8 cellular contexts compared by ENCODE assay signal in genomic region chr22:46035380-46035741, GRCh38. TPM values are rescaled to one million over a fixed set of nuclear protein-coding genes. Genes with fewer than 3 reads are reported as not detected.
A peak's percentile ranks its signal among the peaks of the same experiment; 100 is the strongest.
DNase-seq lines count a peak whose midpoint lies in the region; ATAC-seq, FAIRE-seq and TF ChIP-seq lines count a peak whose summit lies in the region.

No MANE protein-coding gene starts in this region.

- peaks cover 15% of the 10 kb centered on the region for H3K79me2 ChIP-seq in SK-N-SH (ENCODE audit: insufficient read depth)

- H3K27ac ChIP-seq in SK-N-SH (ENCODE audit: low read depth in 2 of 2, low read length in 1 of 2) (peak overlapping the region; percentile 79 to 86), iPS-20b (ENCODE audit: low read length) (no peak overlapping the region), stomach (peak overlapping the region in 4 of 5 donors; percentile 97 to 98 (median 98))

- intact Hi-C loops in stomach (cut with DNase I; ENCODE audit: low total_unique reads), result no loop called here

- H3K4me2 ChIP-seq in SK-N-SH, result peak overlapping the region; percentile 66

- H3K9ac ChIP-seq in SK-N-SH, result peak overlapping the region; percentile 86
- peak overlapping the region; percentile 86; the same call in 1 of the 2 replicates for H3K9ac ChIP-seq in iPS-20b (ENCODE audit: low read depth, low read length)

- POLR2A ChIA-PET in SK-N-SH (lab: Yijun Ruan, JAX), result interaction anchor here (0.7 to 3.6 kb wide), 8 partner anchors 17 to 53 kb away, joined by 3 to 35 read pairs (median 6); no protein-coding TSS in a partner anchor

- H3K9me3 ChIP-seq in SK-N-SH, result no peaks in the 10 kb centered on the region
- no peaks in the 10 kb centered on the region for H3K9me3 ChIP-seq in iPS-20b (ENCODE audit: insufficient read depth, low read depth, low read length)
- no peaks in the 10 kb centered on the region for H3K9me3 ChIP-seq in stomach

- peaks cover 26% of the 10 kb centered on the region for H3F3A ChIP-seq in SK-N-SH (replicated peaks; ENCODE audit: insufficient read depth)

- H3K9me3 Mint-ChIP-seq in activated naive CD8-positive, alpha-beta T cell treated with anti-CD3 and anti-CD28 coated beads for 36 hours, result no peaks in the 10 kb centered on the region

- CTCF ChIA-PET in SK-N-SH (lab: Yijun Ruan, JAX), result interaction anchor here (1.1 to 5.0 kb wide), 9 partner anchors 12 to 82 kb away, joined by 3 to 73 read pairs (median 8); no protein-coding TSS in a partner anchor

- ATAC-seq in SK-N-SH treated with all-trans-retinoic acid at 6 μM for 48 hours, result no peak

- H3K36me3 Mint-ChIP-seq in activated naive CD8-positive, alpha-beta T cell treated with anti-CD3 and anti-CD28 coated beads for 36 hours, result no peaks in the 10 kb centered on the region

- no peaks in the 10 kb centered on the region for H3K36me3 ChIP-seq in SK-N-SH (replicated peaks in 1 of 2; ENCODE audit: control insufficient read depth in 1 of 2, insufficient read depth in 2 of 2, low read length in 1 of 2)
- no peaks in the 10 kb centered on the region for H3K36me3 ChIP-seq in iPS-20b (ENCODE audit: insufficient read depth, low read depth, low read length)
- H3K36me3 ChIP-seq in stomach, result no peaks in the 10 kb centered on the region

- no peaks in the 10 kb centered on the region for H3K27me3 Mint-ChIP-seq in activated naive CD8-positive, alpha-beta T cell treated with anti-CD3 and anti-CD28 coated beads for 36 hours

- peak overlapping the region; percentile 69 for H3K27ac Mint-ChIP-seq in activated naive CD8-positive, alpha-beta T cell treated with anti-CD3 and anti-CD28 coated beads for 36 hours

- peaks cover 14% of the 10 kb centered on the region for H3K4me1 Mint-ChIP-seq in activated naive CD8-positive, alpha-beta T cell treated with anti-CD3 and anti-CD28 coated beads for 36 hours

- H4K20me1 ChIP-seq in SK-N-SH (ENCODE audit: insufficient read depth), result no peaks in the 10 kb centered on the region

- H3K4me3 ChIP-seq in SK-N-SH (ENCODE audit: low read depth in 2 of 2, low read length in 1 of 2) (peak overlapping the region; percentile 58 to 62), iPS-20b (ENCODE audit: low read length) (peak overlapping the region; percentile 80), stomach (peak overlapping the region; percentile 27 to 45 (median 34))

- TF ChIP-seq POLR2A in stomach (IDR thresholded peaks at IDR 0.05), result no peak

- FAIRE-seq in HTR-8/SVneo (lab: Jason Lieb, UNC), result no peak

- 2% methylated on average over 14 of the region's 16 CpGs for WGBS in SK-N-SH (ENCODE audit: low lambda C conversion rate)
- 1 to 4% (median 1%) methylated on average over 14 to 16 of the region's 16 CpGs for WGBS in stomach, 5 donors

- H3K4me1 ChIP-seq in SK-N-SH (ENCODE audit: control insufficient read depth in 1 of 2, insufficient read depth in 2 of 2, low read depth in 1 of 2, low read length in 1 of 2), result peaks cover 0 to 29% of the 10 kb centered on the region in 2 experiments; a peak in 3 of 4 replicates
- peaks cover 11% of the 10 kb centered on the region; the same call in 1 of the 2 replicates for H3K4me1 ChIP-seq in iPS-20b (ENCODE audit: insufficient read depth, low read length)
- peaks cover 13 to 30% (median 21%) of the 10 kb centered on the region in 4 donors for H3K4me1 ChIP-seq in stomach

- TF ChIP-seq EP300 in SK-N-SH (IDR thresholded peaks at IDR 0.05; ENCODE audit: borderline replicate concordance in 1 of 2, low read depth in 1 of 2, low read length in 1 of 2) (no peak), stomach (IDR thresholded peaks at IDR 0.05) (no peak)

- peak overlapping the region; percentile 78 for H3K4me3 Mint-ChIP-seq in activated naive CD8-positive, alpha-beta T cell treated with anti-CD3 and anti-CD28 coated beads for 36 hours

- no peaks in the 10 kb centered on the region for H3K9me2 ChIP-seq in SK-N-SH

- H3K27me3 ChIP-seq in SK-N-SH (ENCODE audit: insufficient read depth) (no peaks in the 10 kb centered on the region), iPS-20b (ENCODE audit: insufficient read depth, low read length) (no peaks in the 10 kb centered on the region), stomach (no peaks in the 10 kb centered on the region)

- DNase-seq in SK-N-SH (no peak), stomach (no peak), HTR-8/SVneo (ENCODE audit: insufficient read length, low spot score) (no peak), pons (ENCODE audit: low spot score) (no peak), NCI-H226 (no peak)
- no peak for DNase-seq in activated naive CD8-positive, alpha-beta T cell treated with anti-CD3 and anti-CD28 coated beads for 36 hours

- H2AFZ ChIP-seq in SK-N-SH (ENCODE audit: low read depth), result peak overlapping the region; percentile 85

- no peak for TF ChIP-seq CTCF in SK-N-SH (IDR thresholded peaks at IDR 0.05)
- no peak for TF ChIP-seq CTCF in stomach (IDR thresholded peaks at IDR 0.05)

- no peak for TF ChIP-seq RAD21 in SK-N-SH (IDR thresholded peaks at IDR 0.05; ENCODE audit: low read length)

TF ChIP-seq in SK-N-SH, 30 proteins besides CTCF, POLR2A, EP300 and RAD21:
- no peak for TF ChIP-seq TCF12 (IDR thresholded peaks at IDR 0.05)
- no peak for TF ChIP-seq CHD2 (IDR thresholded peaks at IDR 0.05; ENCODE audit: low read length, partially characterized antibody)
- TF ChIP-seq ELF1 (IDR thresholded peaks at IDR 0.05), result no peak
- TF ChIP-seq POLR2AphosphoS5 (IDR thresholded peaks at IDR 0.05; ENCODE audit: low read depth, low read length), result peak; percentile 69; the same call in 1 of the 2 replicates
- no peak for TF ChIP-seq EZH2phosphoT487 (IDR thresholded peaks at IDR 0.05; ENCODE audit: borderline replicate concordance, low read depth)
- no peak for TF ChIP-seq FOXM1 (IDR thresholded peaks at IDR 0.05; ENCODE audit: low read depth)
- no peak for TF ChIP-seq MEF2A (IDR thresholded peaks at IDR 0.05; ENCODE audit: borderline replicate concordance, low read depth)

TF ChIP-seq in SK-N-SH treated with all-trans-retinoic acid at 6 μM for 48 hours, 23 proteins besides CTCF, POLR2A, EP300 and RAD21 (continues in another document):
- TF ChIP-seq RARB (CRISPR knock-in tag; IDR thresholded peaks at IDR 0.05) (no peak), CSDC2 (CRISPR knock-in tag; IDR thresholded peaks at IDR 0.05) (no peak), BACH2 (CRISPR knock-in tag; IDR thresholded peaks at IDR 0.05; ENCODE audit: borderline replicate concordance) (no peak), CREB5 (CRISPR knock-in tag; IDR thresholded peaks at IDR 0.05; ENCODE audit: low read depth) (no peak), TOX (CRISPR knock-in tag; IDR thresholded peaks at IDR 0.05; ENCODE audit: borderline replicate concordance) (no peak), SNAI2 (CRISPR knock-in tag; IDR thresholded peaks at IDR 0.05) (no peak), ISL1 (CRISPR knock-in tag; IDR thresholded peaks at IDR 0.05) (no peak), ZC3H10 (CRISPR knock-in tag; IDR thresholded peaks at IDR 0.05) (no peak), TCF4 (CRISPR knock-in tag; IDR thresholded peaks at IDR 0.05; ENCODE audit: borderline replicate concordance) (no peak), PPARA (CRISPR knock-in tag; IDR thresholded peaks at IDR 0.05; ENCODE audit: borderline replicate concordance) (no peak), ARNTL (CRISPR knock-in tag; IDR thresholded peaks at IDR 0.05; ENCODE audit: borderline replicate concordance, low read depth) (no peak), ZFP30 (CRISPR knock-in tag; IDR thresholded peaks at IDR 0.05) (no peak), GLIS3 (CRISPR knock-in tag; IDR thresholded peaks at IDR 0.05) (no peak), ZFP3 (CRISPR knock-in tag; IDR thresholded peaks at IDR 0.05) (no peak), ESRRG (CRISPR knock-in tag; IDR thresholded peaks at IDR 0.05) (no peak), POU6F1 (CRISPR knock-in tag; IDR thresholded peaks at IDR 0.05; ENCODE audit: borderline replicate concordance, low read depth) (no peak)

RNA-seq across cellular contexts. Expression of gene WNT7B, which starts 58.4 kb away (rescaled TPM):
- polyA plus RNA-seq in SK-N-SH (2012; rRNA removed), result 0.13 TPM in 1 of 2 replicates, not detected in the other
- 0.01 and 0.20 TPM in 2 replicates for polyA plus RNA-seq in SK-N-SH (2012; cell fraction: cytosol; rRNA removed)
- polyA plus RNA-seq in SK-N-SH (2012; cell fraction: nucleus; rRNA removed), result 0.08 TPM in 2 replicates
- not detected for total RNA-seq in activated naive CD8-positive, alpha-beta T cell treated with anti-CD3 and anti-CD28 coated beads for 36 hours
- total RNA-seq in stomach, result not detected
- polyA plus RNA-seq in stomach, result 1 to 10 TPM in 1 of 3 donors, under 1 TPM in 1, not detected in 1; 0.06 to 2.0 TPM
